9 cellular contexts compared by ENCODE assay signal in the genomic region with DNA sequence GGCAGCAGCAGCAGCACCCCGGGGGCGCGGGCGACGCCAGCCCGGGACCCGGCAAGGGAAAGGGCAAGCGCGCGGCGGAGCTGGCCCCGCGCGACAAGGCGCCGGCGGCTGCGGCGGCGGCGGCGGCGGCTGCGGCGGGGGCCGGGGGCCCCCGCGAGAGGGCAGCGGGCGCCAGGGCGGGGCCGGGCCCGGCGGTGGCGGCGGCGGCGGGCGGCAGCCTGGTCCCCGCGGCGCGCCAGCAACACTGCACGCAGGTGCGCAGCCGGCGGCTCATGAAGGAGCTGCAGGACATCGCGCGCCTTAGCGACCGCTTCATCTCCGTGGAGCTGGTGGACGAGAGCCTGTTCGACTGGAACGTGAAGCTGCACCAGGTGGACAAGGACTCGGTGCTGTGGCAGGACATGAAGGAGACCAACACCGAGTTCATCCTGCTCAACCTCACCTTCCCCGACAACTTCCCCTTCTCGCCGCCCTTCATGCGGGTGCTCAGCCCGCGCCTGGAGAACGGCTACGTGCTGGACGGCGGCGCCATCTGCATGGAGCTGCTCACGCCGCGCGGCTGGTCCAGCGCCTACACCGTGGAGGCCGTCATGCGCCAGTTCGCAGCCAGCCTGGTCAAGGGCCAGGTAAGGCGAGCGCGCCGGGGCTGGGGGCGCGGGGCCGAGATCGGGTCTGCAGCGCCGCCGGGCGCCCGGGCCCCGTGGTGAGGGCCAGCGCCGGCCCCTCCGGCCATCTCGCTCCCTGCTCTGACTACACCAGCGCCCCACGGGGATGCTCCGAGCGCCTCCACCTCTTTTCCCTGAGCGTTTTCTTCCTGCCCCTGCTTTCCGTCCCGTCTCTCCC. TPM values are rescaled to one million over a fixed set of nuclear protein-coding genes. Genes with fewer than 3 reads are reported as not detected.
A peak's percentile ranks its signal among the peaks of the same experiment; 100 is the strongest.
DNase-seq lines count a peak whose midpoint lies in the region; ATAC-seq and TF ChIP-seq lines count a peak whose summit lies in the region.
"Had no signal": no experiment of that assay in that cellular context is flagged by ENCODE, and none has a peak within 500 bp of the region (broad histone marks: within the 10 kb centered on the region; RNA-seq: fewer than 3 reads in every experiment).

A gene with protein sequence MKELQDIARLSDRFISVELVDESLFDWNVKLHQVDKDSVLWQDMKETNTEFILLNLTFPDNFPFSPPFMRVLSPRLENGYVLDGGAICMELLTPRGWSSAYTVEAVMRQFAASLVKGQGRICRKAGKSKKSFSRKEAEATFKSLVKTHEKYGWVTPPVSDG (plus strand): TSS at position 238 of the 843 bp plus-strand sequence. CDS start 35 bp downstream, at position 273.

- POLR2A ChIA-PET in WTC11 (lab: Charles Lee), result interaction anchor here (0.6 to 1.2 kb wide), 3 partner anchors 13 to 1310 kb away, joined by 3 read pairs; no protein-coding TSS in a partner anchor

- H3K27ac Mint-ChIP-seq in WTC11, result no peak within 1 kb of the TSS

- H3K9me3 Mint-ChIP-seq in WTC11, result no peaks in the 10 kb centered on the region

- H3K36me3 ChIP-seq in neuron (ENCODE audit: insufficient read depth, low read length), result no peaks in the 10 kb centered on the region
- H3K36me3 ChIP-seq: neutrophil had no signal

- H3K4me3 ChIP-seq in GM12865 (ENCODE audit: low read depth, low read length), result peak within 1 kb of the TSS; percentile 20
- peak within 1 kb of the TSS; percentile 15 for H3K4me3 ChIP-seq in fibroblast of villous mesenchyme (ENCODE audit: low read depth, low read length)
- peak within 1 kb of the TSS; percentile 50 for H3K4me3 ChIP-seq in neuron (ENCODE audit: low read length)

- peak; percentile 75 for ATAC-seq in HG02884 (IDR thresholded peaks at IDR 0.05; ENCODE audit: unreplicated experiment)
- peak; percentile 69 for ATAC-seq in WTC11
- no peak for ATAC-seq in HG03469 (IDR thresholded peaks at IDR 0.05; ENCODE audit: unreplicated experiment)

- H3K27me3 ChIP-seq in neuron (ENCODE audit: insufficient read depth, low read length), result peaks cover 47% of the 10 kb centered on the region

- DNase-seq in GM12865 (ENCODE audit: low read depth) (peak; percentile 50), WTC11 (ENCODE audit: low spot score) (peak; percentile 36), fibroblast of villous mesenchyme (ENCODE audit: low read depth) (peak; percentile 6), GF-D8 (lab: John Stamatoyannopoulos, UW) (no peak), T1000 (lab: John Stamatoyannopoulos, UW) (no peak)

- peaks cover 2% of the 10 kb centered on the region for H3K4me1 ChIP-seq in neuron (ENCODE audit: insufficient read depth, low read length)

- CTCF ChIA-PET in WTC11 (lab: Charles Lee), result interaction anchor here (0.5 to 1.4 kb wide), 4 partner anchors 13 to 201 kb away, joined by 3 to 6 read pairs (median 4); no protein-coding TSS in a partner anchor

- no peaks in the 10 kb centered on the region for H3K9me3 ChIP-seq in neuron (ENCODE audit: low read length)
- H3K9me3 ChIP-seq: neutrophil had no signal

- peak within 1 kb of the TSS; percentile 85 for H3K4me3 Mint-ChIP-seq in WTC11

- H2AFZ ChIP-seq in neuron (ENCODE audit: low read depth, low read length), result no peak within 1 kb of the TSS

- no peak for TF ChIP-seq CTCF in GM12865 (IDR thresholded peaks at IDR 0.05; ENCODE audit: insufficient read depth, low read depth, low read length, missing control alignments)
- no peak for TF ChIP-seq CTCF in WTC11 (IDR thresholded peaks at IDR 0.05)
- no peak for TF ChIP-seq CTCF in fibroblast of villous mesenchyme (IDR thresholded peaks at IDR 0.05; ENCODE audit: insufficient read depth, low read depth, low read length)

- H3K4me1 Mint-ChIP-seq in WTC11, result peaks cover 19% of the 10 kb centered on the region

- peaks cover 58% of the 10 kb centered on the region for H3K27me3 Mint-ChIP-seq in WTC11 (ENCODE audit: low read depth)

- no peaks in the 10 kb centered on the region for H3K36me3 Mint-ChIP-seq in WTC11

TF ChIP-seq in WTC11, 78 proteins besides CTCF, POLR2A, EP300 and RAD21:
- TF ChIP-seq FOXK1 (CRISPR knock-in tag; IDR thresholded peaks at IDR 0.05) (no peak), CBFB (CRISPR knock-in tag; IDR thresholded peaks at IDR 0.05; ENCODE audit: low read depth) (0 out of 2 replicates have a peak, but pooled peaks have one; percentile 37), ZNF121 (CRISPR knock-in tag; IDR thresholded peaks at IDR 0.05) (no peak)
- TF ChIP-seq, protein P1, sequence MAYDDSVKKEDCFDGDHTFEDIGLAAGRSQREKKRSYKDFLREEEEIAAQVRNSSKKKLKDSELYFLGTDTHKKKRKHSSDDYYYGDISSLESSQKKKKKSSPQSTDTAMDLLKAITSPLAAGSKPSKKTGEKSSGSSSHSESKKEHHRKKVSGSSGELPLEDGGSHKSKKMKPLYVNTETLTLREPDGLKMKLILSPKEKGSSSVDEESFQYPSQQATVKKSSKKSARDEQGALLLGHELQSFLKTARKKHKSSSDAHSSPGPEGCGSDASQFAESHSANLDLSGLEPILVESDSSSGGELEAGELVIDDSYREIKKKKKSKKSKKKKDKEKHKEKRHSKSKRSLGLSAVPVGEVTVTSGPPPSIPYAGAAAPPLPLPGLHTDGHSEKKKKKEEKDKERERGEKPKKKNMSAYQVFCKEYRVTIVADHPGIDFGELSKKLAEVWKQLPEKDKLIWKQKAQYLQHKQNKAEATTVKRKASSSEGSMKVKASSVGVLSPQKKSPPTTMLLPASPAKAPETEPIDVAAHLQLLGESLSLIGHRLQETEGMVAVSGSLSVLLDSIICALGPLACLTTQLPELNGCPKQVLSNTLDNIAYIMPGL (CRISPR knock-in tag; IDR thresholded peaks at IDR 0.05), result no peak
- TF ChIP-seq, protein P2, sequence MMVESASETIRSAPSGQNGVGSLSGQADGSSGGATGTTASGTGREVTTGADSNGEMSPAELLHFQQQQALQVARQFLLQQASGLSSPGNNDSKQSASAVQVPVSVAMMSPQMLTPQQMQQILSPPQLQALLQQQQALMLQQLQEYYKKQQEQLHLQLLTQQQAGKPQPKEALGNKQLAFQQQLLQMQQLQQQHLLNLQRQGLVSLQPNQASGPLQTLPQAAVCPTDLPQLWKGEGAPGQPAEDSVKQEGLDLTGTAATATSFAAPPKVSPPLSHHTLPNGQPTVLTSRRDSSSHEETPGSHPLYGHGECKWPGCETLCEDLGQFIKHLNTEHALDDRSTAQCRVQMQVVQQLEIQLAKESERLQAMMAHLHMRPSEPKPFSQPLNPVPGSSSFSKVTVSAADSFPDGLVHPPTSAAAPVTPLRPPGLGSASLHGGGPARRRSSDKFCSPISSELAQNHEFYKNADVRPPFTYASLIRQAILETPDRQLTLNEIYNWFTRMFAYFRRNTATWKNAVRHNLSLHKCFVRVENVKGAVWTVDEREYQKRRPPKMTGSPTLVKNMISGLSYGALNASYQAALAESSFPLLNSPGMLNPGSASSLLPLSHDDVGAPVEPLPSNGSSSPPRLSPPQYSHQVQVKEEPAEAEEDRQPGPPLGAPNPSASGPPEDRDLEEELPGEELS (CRISPR knock-in tag; IDR thresholded peaks at IDR 0.05), result peak; percentile 28; the same call in 1 of the 2 replicates
- TF ChIP-seq, protein P3, sequence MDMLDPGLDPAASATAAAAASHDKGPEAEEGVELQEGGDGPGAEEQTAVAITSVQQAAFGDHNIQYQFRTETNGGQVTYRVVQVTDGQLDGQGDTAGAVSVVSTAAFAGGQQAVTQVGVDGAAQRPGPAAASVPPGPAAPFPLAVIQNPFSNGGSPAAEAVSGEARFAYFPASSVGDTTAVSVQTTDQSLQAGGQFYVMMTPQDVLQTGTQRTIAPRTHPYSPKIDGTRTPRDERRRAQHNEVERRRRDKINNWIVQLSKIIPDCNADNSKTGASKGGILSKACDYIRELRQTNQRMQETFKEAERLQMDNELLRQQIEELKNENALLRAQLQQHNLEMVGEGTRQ (CRISPR knock-in tag; IDR thresholded peaks at IDR 0.05), result 0 out of 2 replicates have a peak, but pooled peaks have one; percentile 17
- TF ChIP-seq, protein P4, sequence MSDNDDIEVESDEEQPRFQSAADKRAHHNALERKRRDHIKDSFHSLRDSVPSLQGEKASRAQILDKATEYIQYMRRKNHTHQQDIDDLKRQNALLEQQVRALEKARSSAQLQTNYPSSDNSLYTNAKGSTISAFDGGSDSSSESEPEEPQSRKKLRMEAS (CRISPR knock-in tag; IDR thresholded peaks at IDR 0.05), result no peak; the same call in 1 of the 2 replicates

RNA-seq across cellular contexts. Expression of the gene that starts here (rescaled TPM):
- total RNA-seq in WTC11 (2021), result 0.46 to 0.50 TPM (median 0.46 TPM) in 3 replicates
- total RNA-seq in fibroblast of villous mesenchyme, result not detected in 2 replicates

Comparison
In these comparisons a context has a peak if more than half of its experiments do, and no peak if none do; other contexts are left out.
1. Peak in DNase-seq and ATAC-seq in WTC11; RNA of the gene not detected or under 1 TPM.
2. Peak in DNase-seq and H3K4me3 ChIP-seq in fibroblast of villous mesenchyme; RNA of the gene not detected or under 1 TPM.